ENCODE assay signal across 1 cellular context in the genomic region with DNA sequence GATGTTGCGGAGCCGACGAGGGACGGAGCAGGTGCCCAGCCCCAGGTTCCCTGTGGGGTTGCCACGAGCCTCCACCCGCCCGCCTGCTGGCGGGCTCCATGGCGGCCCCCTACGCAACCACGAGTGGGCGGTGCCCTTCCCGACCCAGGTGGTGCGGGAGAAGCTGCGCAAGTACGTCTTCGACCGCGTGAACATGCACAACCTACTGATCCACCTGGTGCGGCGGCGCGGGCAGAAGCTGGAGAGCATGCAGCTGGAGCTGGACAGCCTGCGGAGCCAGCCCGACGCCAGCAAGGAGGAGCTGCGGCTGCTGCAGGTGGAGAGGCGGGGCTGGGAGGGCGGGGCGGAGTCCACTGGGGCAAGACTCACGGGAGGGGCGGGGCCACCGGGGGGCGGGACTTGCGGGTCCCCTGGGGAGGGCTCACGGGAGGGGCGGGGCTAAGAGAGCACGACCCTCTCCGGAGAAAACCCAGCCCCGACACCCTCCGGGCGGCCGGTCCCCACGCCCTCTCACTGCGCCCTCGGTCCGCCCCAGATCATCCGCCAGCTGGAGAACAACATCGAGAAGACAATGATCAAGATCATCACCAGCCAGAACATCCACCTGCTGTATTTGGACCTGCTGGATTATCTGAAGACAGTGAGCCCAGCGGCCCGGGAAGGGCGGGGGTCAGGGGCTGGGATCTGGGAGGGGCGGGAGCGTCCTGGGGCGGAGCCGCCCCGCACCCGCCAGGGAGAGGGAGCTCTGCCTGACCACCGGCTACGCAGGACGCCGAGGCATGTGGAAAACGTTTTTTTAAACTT.
TF ChIP-seq lines count a peak whose summit lies in the region.

No MANE protein-coding gene starts in this region.

TF ChIP-seq in WTC11, 78 proteins besides CTCF, POLR2A, EP300 and RAD21 (continued from another document and continues in another):
- TF ChIP-seq, protein P1, sequence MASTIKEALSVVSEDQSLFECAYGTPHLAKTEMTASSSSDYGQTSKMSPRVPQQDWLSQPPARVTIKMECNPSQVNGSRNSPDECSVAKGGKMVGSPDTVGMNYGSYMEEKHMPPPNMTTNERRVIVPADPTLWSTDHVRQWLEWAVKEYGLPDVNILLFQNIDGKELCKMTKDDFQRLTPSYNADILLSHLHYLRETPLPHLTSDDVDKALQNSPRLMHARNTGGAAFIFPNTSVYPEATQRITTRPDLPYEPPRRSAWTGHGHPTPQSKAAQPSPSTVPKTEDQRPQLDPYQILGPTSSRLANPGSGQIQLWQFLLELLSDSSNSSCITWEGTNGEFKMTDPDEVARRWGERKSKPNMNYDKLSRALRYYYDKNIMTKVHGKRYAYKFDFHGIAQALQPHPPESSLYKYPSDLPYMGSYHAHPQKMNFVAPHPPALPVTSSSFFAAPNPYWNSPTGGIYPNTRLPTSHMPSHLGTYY (CRISPR knock-in tag; IDR thresholded peaks at IDR 0.05) = no peak
- no peak for TF ChIP-seq NFE2L1 (CRISPR knock-in tag; IDR thresholded peaks at IDR 0.05)
- no peak for TF ChIP-seq ESRRA (CRISPR knock-in tag; IDR thresholded peaks at IDR 0.05; ENCODE audit: borderline replicate concordance)
- TF ChIP-seq JUN (CRISPR knock-in tag; IDR thresholded peaks at IDR 0.05) = no peak; the same call in 1 of the 2 replicates
- TF ChIP-seq, protein P2, sequence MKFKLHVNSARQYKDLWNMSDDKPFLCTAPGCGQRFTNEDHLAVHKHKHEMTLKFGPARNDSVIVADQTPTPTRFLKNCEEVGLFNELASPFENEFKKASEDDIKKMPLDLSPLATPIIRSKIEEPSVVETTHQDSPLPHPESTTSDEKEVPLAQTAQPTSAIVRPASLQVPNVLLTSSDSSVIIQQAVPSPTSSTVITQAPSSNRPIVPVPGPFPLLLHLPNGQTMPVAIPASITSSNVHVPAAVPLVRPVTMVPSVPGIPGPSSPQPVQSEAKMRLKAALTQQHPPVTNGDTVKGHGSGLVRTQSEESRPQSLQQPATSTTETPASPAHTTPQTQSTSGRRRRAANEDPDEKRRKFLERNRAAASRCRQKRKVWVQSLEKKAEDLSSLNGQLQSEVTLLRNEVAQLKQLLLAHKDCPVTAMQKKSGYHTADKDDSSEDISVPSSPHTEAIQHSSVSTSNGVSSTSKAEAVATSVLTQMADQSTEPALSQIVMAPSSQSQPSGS (CRISPR knock-in tag; IDR thresholded peaks at IDR 0.05; ENCODE audit: borderline replicate concordance, low read depth) = no peak
- TF ChIP-seq TEAD4 (CRISPR knock-in tag; IDR thresholded peaks at IDR 0.05) = no peak
- TF ChIP-seq, protein P3, sequence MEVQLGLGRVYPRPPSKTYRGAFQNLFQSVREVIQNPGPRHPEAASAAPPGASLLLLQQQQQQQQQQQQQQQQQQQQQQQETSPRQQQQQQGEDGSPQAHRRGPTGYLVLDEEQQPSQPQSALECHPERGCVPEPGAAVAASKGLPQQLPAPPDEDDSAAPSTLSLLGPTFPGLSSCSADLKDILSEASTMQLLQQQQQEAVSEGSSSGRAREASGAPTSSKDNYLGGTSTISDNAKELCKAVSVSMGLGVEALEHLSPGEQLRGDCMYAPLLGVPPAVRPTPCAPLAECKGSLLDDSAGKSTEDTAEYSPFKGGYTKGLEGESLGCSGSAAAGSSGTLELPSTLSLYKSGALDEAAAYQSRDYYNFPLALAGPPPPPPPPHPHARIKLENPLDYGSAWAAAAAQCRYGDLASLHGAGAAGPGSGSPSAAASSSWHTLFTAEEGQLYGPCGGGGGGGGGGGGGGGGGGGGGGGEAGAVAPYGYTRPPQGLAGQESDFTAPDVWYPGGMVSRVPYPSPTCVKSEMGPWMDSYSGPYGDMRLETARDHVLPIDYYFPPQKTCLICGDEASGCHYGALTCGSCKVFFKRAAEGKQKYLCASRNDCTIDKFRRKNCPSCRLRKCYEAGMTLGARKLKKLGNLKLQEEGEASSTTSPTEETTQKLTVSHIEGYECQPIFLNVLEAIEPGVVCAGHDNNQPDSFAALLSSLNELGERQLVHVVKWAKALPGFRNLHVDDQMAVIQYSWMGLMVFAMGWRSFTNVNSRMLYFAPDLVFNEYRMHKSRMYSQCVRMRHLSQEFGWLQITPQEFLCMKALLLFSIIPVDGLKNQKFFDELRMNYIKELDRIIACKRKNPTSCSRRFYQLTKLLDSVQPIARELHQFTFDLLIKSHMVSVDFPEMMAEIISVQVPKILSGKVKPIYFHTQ (CRISPR knock-in tag; IDR thresholded peaks at IDR 0.05) = no peak
- TF ChIP-seq, protein P4, sequence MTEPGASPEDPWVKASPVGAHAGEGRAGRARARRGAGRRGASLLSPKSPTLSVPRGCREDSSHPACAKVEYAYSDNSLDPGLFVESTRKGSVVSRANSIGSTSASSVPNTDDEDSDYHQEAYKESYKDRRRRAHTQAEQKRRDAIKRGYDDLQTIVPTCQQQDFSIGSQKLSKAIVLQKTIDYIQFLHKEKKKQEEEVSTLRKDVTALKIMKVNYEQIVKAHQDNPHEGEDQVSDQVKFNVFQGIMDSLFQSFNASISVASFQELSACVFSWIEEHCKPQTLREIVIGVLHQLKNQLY (CRISPR knock-in tag; IDR thresholded peaks at IDR 0.05) = no peak
- TF ChIP-seq NFATC4 (CRISPR knock-in tag; IDR thresholded peaks at IDR 0.05) = no peak
- no peak for TF ChIP-seq CREM (CRISPR knock-in tag; IDR thresholded peaks at IDR 0.05)
- TF ChIP-seq IRF2 (CRISPR knock-in tag; IDR thresholded peaks at IDR 0.05; ENCODE audit: borderline replicate concordance, low read depth) = no peak
- no peak for TF ChIP-seq ZNF219 (CRISPR knock-in tag; IDR thresholded peaks at IDR 0.05; ENCODE audit: borderline replicate concordance)
- TF ChIP-seq, protein P5, sequence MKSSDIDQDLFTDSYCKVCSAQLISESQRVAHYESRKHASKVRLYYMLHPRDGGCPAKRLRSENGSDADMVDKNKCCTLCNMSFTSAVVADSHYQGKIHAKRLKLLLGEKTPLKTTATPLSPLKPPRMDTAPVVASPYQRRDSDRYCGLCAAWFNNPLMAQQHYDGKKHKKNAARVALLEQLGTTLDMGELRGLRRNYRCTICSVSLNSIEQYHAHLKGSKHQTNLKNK (CRISPR knock-in tag; IDR thresholded peaks at IDR 0.05) = no peak
- no peak for TF ChIP-seq ELF4 (CRISPR knock-in tag; IDR thresholded peaks at IDR 0.05; ENCODE audit: low read depth)
- no peak for TF ChIP-seq ZNF396 (CRISPR knock-in tag; IDR thresholded peaks at IDR 0.05; ENCODE audit: borderline replicate concordance)
- TF ChIP-seq, protein P6, sequence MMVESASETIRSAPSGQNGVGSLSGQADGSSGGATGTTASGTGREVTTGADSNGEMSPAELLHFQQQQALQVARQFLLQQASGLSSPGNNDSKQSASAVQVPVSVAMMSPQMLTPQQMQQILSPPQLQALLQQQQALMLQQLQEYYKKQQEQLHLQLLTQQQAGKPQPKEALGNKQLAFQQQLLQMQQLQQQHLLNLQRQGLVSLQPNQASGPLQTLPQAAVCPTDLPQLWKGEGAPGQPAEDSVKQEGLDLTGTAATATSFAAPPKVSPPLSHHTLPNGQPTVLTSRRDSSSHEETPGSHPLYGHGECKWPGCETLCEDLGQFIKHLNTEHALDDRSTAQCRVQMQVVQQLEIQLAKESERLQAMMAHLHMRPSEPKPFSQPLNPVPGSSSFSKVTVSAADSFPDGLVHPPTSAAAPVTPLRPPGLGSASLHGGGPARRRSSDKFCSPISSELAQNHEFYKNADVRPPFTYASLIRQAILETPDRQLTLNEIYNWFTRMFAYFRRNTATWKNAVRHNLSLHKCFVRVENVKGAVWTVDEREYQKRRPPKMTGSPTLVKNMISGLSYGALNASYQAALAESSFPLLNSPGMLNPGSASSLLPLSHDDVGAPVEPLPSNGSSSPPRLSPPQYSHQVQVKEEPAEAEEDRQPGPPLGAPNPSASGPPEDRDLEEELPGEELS (CRISPR knock-in tag; IDR thresholded peaks at IDR 0.05) = peak; percentile 68; the same call in 1 of the 2 replicates
- TF ChIP-seq, protein P7, sequence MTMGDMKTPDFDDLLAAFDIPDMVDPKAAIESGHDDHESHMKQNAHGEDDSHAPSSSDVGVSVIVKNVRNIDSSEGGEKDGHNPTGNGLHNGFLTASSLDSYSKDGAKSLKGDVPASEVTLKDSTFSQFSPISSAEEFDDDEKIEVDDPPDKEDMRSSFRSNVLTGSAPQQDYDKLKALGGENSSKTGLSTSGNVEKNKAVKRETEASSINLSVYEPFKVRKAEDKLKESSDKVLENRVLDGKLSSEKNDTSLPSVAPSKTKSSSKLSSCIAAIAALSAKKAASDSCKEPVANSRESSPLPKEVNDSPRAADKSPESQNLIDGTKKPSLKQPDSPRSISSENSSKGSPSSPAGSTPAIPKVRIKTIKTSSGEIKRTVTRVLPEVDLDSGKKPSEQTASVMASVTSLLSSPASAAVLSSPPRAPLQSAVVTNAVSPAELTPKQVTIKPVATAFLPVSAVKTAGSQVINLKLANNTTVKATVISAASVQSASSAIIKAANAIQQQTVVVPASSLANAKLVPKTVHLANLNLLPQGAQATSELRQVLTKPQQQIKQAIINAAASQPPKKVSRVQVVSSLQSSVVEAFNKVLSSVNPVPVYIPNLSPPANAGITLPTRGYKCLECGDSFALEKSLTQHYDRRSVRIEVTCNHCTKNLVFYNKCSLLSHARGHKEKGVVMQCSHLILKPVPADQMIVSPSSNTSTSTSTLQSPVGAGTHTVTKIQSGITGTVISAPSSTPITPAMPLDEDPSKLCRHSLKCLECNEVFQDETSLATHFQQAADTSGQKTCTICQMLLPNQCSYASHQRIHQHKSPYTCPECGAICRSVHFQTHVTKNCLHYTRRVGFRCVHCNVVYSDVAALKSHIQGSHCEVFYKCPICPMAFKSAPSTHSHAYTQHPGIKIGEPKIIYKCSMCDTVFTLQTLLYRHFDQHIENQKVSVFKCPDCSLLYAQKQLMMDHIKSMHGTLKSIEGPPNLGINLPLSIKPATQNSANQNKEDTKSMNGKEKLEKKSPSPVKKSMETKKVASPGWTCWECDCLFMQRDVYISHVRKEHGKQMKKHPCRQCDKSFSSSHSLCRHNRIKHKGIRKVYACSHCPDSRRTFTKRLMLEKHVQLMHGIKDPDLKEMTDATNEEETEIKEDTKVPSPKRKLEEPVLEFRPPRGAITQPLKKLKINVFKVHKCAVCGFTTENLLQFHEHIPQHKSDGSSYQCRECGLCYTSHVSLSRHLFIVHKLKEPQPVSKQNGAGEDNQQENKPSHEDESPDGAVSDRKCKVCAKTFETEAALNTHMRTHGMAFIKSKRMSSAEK (CRISPR knock-in tag; IDR thresholded peaks at IDR 0.05; ENCODE audit: borderline replicate concordance) = no peak
- TF ChIP-seq ZNF121 (CRISPR knock-in tag; IDR thresholded peaks at IDR 0.05) = no peak
- no peak for TF ChIP-seq ZNF138 (CRISPR knock-in tag; conservative IDR thresholded peaks at IDR 0.05)
- no peak for TF ChIP-seq FOXJ3 (CRISPR knock-in tag; IDR thresholded peaks at IDR 0.05; ENCODE audit: borderline replicate concordance)
- TF ChIP-seq, protein P8, sequence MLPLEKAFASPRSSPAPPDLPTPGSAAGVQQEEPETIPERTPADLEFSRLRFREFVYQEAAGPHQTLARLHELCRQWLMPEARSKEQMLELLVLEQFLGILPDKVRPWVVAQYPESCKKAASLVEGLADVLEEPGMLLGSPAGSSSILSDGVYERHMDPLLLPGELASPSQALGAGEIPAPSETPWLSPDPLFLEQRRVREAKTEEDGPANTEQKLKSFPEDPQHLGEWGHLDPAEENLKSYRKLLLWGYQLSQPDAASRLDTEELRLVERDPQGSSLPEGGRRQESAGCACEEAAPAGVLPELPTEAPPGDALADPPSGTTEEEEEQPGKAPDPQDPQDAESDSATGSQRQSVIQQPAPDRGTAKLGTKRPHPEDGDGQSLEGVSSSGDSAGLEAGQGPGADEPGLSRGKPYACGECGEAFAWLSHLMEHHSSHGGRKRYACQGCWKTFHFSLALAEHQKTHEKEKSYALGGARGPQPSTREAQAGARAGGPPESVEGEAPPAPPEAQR (CRISPR knock-in tag; IDR thresholded peaks at IDR 0.05) = no peak
- TF ChIP-seq, protein P9, sequence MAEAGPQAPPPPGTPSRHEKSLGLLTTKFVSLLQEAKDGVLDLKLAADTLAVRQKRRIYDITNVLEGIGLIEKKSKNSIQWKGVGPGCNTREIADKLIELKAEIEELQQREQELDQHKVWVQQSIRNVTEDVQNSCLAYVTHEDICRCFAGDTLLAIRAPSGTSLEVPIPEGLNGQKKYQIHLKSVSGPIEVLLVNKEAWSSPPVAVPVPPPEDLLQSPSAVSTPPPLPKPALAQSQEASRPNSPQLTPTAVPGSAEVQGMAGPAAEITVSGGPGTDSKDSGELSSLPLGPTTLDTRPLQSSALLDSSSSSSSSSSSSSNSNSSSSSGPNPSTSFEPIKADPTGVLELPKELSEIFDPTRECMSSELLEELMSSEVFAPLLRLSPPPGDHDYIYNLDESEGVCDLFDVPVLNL (CRISPR knock-in tag; IDR thresholded peaks at IDR 0.05; ENCODE audit: borderline replicate concordance, low read depth) = no peak
- TF ChIP-seq, protein P10, sequence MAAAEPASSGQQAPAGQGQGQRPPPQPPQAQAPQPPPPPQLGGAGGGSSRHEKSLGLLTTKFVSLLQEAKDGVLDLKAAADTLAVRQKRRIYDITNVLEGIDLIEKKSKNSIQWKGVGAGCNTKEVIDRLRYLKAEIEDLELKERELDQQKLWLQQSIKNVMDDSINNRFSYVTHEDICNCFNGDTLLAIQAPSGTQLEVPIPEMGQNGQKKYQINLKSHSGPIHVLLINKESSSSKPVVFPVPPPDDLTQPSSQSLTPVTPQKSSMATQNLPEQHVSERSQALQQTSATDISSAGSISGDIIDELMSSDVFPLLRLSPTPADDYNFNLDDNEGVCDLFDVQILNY (CRISPR knock-in tag; IDR thresholded peaks at IDR 0.05) = no peak
- TF ChIP-seq ZBTB21 (CRISPR knock-in tag; IDR thresholded peaks at IDR 0.05; ENCODE audit: borderline replicate concordance) = no peak
- no peak for TF ChIP-seq KAT7 (CRISPR knock-in tag; IDR thresholded peaks at IDR 0.05; ENCODE audit: borderline replicate concordance)
- no peak for TF ChIP-seq TCF7 (CRISPR knock-in tag; IDR thresholded peaks at IDR 0.05; ENCODE audit: low read depth)
- TF ChIP-seq, protein P11, sequence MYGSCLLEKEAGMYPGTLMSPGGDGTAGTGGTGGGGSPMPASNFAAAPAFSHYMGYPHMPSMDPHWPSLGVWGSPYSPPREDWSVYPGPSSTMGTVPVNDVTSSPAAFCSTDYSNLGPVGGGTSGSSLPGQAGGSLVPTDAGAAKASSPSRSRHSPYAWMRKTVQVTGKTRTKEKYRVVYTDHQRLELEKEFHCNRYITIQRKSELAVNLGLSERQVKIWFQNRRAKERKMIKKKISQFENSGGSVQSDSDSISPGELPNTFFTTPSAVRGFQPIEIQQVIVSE (CRISPR knock-in tag; IDR thresholded peaks at IDR 0.05; ENCODE audit: borderline replicate concordance) = no peak
- TF ChIP-seq, protein P12, sequence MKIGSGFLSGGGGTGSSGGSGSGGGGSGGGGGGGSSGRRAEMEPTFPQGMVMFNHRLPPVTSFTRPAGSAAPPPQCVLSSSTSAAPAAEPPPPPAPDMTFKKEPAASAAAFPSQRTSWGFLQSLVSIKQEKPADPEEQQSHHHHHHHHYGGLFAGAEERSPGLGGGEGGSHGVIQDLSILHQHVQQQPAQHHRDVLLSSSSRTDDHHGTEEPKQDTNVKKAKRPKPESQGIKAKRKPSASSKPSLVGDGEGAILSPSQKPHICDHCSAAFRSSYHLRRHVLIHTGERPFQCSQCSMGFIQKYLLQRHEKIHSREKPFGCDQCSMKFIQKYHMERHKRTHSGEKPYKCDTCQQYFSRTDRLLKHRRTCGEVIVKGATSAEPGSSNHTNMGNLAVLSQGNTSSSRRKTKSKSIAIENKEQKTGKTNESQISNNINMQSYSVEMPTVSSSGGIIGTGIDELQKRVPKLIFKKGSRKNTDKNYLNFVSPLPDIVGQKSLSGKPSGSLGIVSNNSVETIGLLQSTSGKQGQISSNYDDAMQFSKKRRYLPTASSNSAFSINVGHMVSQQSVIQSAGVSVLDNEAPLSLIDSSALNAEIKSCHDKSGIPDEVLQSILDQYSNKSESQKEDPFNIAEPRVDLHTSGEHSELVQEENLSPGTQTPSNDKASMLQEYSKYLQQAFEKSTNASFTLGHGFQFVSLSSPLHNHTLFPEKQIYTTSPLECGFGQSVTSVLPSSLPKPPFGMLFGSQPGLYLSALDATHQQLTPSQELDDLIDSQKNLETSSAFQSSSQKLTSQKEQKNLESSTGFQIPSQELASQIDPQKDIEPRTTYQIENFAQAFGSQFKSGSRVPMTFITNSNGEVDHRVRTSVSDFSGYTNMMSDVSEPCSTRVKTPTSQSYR (CRISPR knock-in tag; IDR thresholded peaks at IDR 0.05) = no peak; the same call in 1 of the 2 replicates
